9 cellular contexts compared by ENCODE assay signal in the genomic region with DNA sequence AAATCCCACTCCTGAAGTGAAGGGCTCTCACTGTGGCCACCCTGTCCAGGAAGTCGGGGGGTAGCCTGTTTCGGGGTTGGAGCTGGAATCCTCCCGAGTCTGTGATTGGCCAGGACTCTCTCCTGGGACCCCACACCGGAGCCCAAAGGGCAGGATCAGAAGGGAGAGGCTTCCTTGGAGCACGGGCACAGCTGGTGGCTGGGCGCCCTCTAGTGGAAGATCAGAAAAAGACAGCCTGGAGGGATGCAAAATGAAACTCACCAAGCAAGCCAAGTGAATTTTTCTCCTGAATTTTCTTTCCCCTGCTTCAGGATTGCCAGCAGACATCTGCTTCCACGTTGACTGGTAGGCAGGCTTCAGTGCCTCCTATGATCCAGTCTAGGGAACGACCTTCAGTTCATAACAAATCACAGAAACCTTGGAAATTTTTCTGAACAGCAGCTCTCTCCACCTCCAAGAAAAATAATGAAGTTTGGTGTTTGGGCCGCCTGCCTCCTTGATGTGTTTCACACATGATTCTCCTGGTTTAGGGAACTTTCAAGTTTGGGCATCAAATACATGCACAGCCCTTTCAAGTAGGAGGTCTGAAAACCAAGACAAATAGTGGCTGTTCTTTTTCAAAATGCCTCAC.
A peak's percentile ranks its signal among the peaks of the same experiment; 100 is the strongest.
DNase-seq lines count a peak whose midpoint lies in the region; ATAC-seq, FAIRE-seq and TF ChIP-seq lines count a peak whose summit lies in the region.
"Had no signal": no experiment of that assay in that cellular context is flagged by ENCODE, and none has a peak within 500 bp of the region (broad histone marks: within the 10 kb centered on the region; RNA-seq: fewer than 3 reads in every experiment).

No MANE protein-coding gene starts in this region.

- H3K27ac ChIP-seq in small intestine (ENCODE audit: low read depth in 1 of 2, low read length in 1 of 2) = no peak overlapping the region

- H3K27me3 ChIP-seq in small intestine (ENCODE audit: control insufficient read depth in 2 of 2, insufficient read depth in 2 of 2, low read length in 2 of 2) = no peaks in the 10 kb centered on the region

- H3K27me3 Mint-ChIP-seq in T-helper 17 cell = peaks cover 62% of the 10 kb centered on the region

- H3K9me3 ChIP-seq in T-helper 17 cell (ENCODE audit: control insufficient read depth, low read length, poor library complexity, severe bottlenecking) (no peaks in the 10 kb centered on the region), small intestine (ENCODE audit: control insufficient read depth, low read depth) (no peaks in the 10 kb centered on the region)

- H3K4me3 ChIP-seq in GM12864 (ENCODE audit: low read depth, low read length) (no peak overlapping the region), NB4 (ENCODE audit: low read depth, low read length) (no peak overlapping the region), small intestine (ENCODE audit: low read depth in 1 of 2, low read length in 2 of 2) (no peak overlapping the region)

- FAIRE-seq in small intestine (lab: Jason Lieb, UNC) = no peak
- FAIRE-seq: islet of Langerhans had no signal

- H3K4me1 ChIP-seq in small intestine (ENCODE audit: control insufficient read depth in 2 of 2, insufficient read depth in 1 of 2, low read depth in 1 of 2, low read length in 1 of 2) = no peaks in the 10 kb centered on the region

- H3K36me3 ChIP-seq in small intestine (ENCODE audit: control insufficient read depth in 2 of 2, insufficient read depth in 2 of 2, low read length in 2 of 2) = no peaks in the 10 kb centered on the region

- H3K4me3 Mint-ChIP-seq in T-helper 17 cell = no peak overlapping the region

- H3K27ac Mint-ChIP-seq in T-helper 17 cell = no peak overlapping the region

- TF ChIP-seq CTCF in GM12864 (IDR thresholded peaks at IDR 0.05; ENCODE audit: low read depth, low read length, missing control alignments) = peak; percentile 97
- peak; percentile 81 for TF ChIP-seq CTCF in NB4 (IDR thresholded peaks at IDR 0.05; ENCODE audit: low read depth, low read length)

- H3K36me3 Mint-ChIP-seq in T-helper 17 cell (ENCODE audit: low read depth) = no peaks in the 10 kb centered on the region

- peaks cover 13% of the 10 kb centered on the region for H3K4me1 Mint-ChIP-seq in T-helper 17 cell

- DNase-seq in GM12864 (ENCODE audit: low read depth) = no peak
- DNase-seq in NB4 (ENCODE audit: low read depth) = peak; percentile 59
- DNase-seq in T-helper 17 cell = peak; percentile 29 to 45 (median 39)
- peak; percentile 76 for DNase-seq in astrocyte of the hippocampus (ENCODE audit: low read depth, low spot score)
- DNase-seq in iPS DF 4.7 (ENCODE audit: extremely low read depth, low spot score) = peak; percentile 46
- DNase-seq in small intestine = peak; percentile 39

- ATAC-seq in T-helper 17 cell (peak; percentile 65), HG02852 (IDR thresholded peaks at IDR 0.05; ENCODE audit: unreplicated experiment) (no peak), GM18907 (IDR thresholded peaks at IDR 0.05; ENCODE audit: unreplicated experiment) (no peak)

- 8 to 9% (median 8%) methylated on average over 9 of the region's 9 CpGs for WGBS in small intestine, 3 donors

- no peak for TF ChIP-seq POLR2A in NB4 (IDR thresholded peaks at IDR 0.05; ENCODE audit: extremely low read depth, insufficient read length)
